1 cellular context compared by ENCODE assay signal in the genomic region with DNA sequence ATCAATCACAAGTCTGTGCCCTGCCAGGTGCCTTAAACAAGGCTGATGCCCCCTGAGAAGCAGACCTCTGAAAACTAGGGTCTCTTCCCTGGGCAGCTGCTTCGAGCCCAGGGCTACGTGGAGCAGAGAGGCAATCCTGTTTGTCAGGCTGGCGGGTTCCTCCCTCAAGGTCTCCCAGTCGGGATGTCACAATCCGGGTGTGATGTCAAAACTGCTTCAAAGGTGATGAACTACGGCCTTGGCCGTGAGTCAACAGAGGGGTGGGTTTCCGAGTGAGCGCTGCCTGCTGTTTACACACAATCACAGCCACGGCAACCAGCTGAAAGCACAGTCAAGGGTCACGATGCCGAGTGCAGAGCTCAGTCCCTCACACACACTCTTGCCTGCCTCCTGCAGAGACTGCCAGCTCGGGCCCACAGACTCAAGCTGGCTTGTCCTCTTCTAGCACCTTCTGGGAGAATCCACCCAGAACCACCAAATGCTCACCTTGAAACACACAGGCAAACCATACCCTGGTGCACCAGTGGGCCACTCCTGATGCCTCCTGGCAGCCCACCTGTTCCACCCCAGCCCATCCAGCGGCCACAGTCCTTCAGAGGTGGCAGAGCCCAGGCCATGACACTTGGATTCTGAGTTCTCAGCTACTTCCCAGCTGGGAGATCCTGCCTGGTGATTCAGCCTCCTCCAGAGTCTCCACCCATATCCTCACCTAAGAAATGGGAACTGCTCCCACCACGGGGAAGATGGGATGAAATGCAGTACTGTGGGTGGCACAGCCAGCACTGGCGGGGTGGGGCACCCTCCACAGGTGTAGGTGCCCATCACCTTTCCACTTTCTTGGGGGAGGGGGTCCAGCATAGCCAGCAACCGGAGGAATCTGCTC.
TF ChIP-seq lines count a peak whose summit lies in the region.

No MANE protein-coding gene starts in this region.

TF ChIP-seq in HepG2, 621 proteins besides CTCF, POLR2A, EP300 and RAD21 (continued from another document and continues in another):
- TF ChIP-seq, protein P1, sequence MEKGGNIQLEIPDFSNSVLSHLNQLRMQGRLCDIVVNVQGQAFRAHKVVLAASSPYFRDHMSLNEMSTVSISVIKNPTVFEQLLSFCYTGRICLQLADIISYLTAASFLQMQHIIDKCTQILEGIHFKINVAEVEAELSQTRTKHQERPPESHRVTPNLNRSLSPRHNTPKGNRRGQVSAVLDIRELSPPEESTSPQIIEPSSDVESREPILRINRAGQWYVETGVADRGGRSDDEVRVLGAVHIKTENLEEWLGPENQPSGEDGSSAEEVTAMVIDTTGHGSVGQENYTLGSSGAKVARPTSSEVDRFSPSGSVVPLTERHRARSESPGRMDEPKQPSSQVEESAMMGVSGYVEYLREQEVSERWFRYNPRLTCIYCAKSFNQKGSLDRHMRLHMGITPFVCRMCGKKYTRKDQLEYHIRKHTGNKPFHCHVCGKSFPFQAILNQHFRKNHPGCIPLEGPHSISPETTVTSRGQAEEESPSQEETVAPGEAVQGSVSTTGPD (CRISPR knock-in tag; IDR thresholded peaks at IDR 0.05): no peak
- TF ChIP-seq, protein P2, sequence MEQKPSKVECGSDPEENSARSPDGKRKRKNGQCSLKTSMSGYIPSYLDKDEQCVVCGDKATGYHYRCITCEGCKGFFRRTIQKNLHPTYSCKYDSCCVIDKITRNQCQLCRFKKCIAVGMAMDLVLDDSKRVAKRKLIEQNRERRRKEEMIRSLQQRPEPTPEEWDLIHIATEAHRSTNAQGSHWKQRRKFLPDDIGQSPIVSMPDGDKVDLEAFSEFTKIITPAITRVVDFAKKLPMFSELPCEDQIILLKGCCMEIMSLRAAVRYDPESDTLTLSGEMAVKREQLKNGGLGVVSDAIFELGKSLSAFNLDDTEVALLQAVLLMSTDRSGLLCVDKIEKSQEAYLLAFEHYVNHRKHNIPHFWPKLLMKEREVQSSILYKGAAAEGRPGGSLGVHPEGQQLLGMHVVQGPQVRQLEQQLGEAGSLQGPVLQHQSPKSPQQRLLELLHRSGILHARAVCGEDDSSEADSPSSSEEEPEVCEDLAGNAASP (CRISPR knock-in tag; IDR thresholded peaks at IDR 0.05; ENCODE audit: borderline replicate concordance): peak; percentile 96
- TF ChIP-seq POLR2G (IDR thresholded peaks at IDR 0.05; ENCODE audit: low read depth, low read length): peak; percentile 51; the same call in 1 of the 2 replicates
- peak; percentile 83; the same call in 1 of the 2 replicates for TF ChIP-seq ZNF460 (CRISPR knock-in tag; IDR thresholded peaks at IDR 0.05; ENCODE audit: borderline replicate concordance)
- 0 out of 2 replicates have a peak, but pooled peaks have one; percentile 23 for TF ChIP-seq ZNF850 (CRISPR knock-in tag; conservative IDR thresholded peaks at IDR 0.05)
- TF ChIP-seq, protein P3, sequence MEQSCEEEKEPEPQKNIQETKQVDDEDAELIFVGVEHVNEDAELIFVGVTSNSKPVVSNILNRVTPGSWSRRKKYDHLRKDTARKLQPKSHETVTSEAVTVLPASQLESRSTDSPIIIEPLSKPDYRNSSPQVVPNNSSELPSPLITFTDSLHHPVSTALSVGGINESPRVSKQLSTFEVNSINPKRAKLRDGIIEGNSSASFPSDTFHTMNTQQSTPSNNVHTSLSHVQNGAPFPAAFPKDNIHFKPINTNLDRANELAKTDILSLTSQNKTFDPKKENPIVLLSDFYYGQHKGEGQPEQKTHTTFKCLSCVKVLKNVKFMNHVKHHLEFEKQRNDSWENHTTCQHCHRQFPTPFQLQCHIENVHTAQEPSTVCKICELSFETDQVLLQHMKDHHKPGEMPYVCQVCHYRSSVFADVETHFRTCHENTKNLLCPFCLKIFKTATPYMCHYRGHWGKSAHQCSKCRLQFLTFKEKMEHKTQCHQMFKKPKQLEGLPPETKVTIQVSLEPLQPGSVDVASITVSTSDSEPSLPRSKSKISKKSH (CRISPR knock-in tag; IDR thresholded peaks at IDR 0.05; ENCODE audit: borderline replicate concordance): peak; percentile 88; the same call in 1 of the 2 replicates
- TF ChIP-seq HDAC1 (CRISPR knock-in tag; IDR thresholded peaks at IDR 0.05): peak; percentile 100
- TF ChIP-seq GPN1 (CRISPR knock-in tag; IDR thresholded peaks at IDR 0.05; ENCODE audit: borderline replicate concordance): no peak
- no peak for TF ChIP-seq STAT5B (CRISPR knock-in tag; IDR thresholded peaks at IDR 0.05)
- TF ChIP-seq ZFX (CRISPR knock-in tag; IDR thresholded peaks at IDR 0.05; ENCODE audit: low read depth): peak; percentile 81
- TF ChIP-seq ZEB1 (IDR thresholded peaks at IDR 0.05; ENCODE audit: insufficient replicate concordance, low read depth): no peak
- TF ChIP-seq ZNF30 (CRISPR knock-in tag; IDR thresholded peaks at IDR 0.05): no peak
- peak; percentile 98 for TF ChIP-seq ZBTB38 (CRISPR knock-in tag; IDR thresholded peaks at IDR 0.05)
- TF ChIP-seq, protein P4, sequence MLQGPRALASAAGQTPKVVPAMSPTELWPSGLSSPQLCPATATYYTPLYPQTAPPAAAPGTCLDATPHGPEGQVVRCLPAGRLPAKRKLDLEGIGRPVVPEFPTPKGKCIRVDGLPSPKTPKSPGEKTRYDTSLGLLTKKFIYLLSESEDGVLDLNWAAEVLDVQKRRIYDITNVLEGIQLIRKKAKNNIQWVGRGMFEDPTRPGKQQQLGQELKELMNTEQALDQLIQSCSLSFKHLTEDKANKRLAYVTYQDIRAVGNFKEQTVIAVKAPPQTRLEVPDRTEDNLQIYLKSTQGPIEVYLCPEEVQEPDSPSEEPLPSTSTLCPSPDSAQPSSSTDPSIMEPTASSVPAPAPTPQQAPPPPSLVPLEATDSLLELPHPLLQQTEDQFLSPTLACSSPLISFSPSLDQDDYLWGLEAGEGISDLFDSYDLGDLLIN (CRISPR knock-in tag; IDR thresholded peaks at IDR 0.05; ENCODE audit: borderline replicate concordance): no peak
- TF ChIP-seq, protein P5, sequence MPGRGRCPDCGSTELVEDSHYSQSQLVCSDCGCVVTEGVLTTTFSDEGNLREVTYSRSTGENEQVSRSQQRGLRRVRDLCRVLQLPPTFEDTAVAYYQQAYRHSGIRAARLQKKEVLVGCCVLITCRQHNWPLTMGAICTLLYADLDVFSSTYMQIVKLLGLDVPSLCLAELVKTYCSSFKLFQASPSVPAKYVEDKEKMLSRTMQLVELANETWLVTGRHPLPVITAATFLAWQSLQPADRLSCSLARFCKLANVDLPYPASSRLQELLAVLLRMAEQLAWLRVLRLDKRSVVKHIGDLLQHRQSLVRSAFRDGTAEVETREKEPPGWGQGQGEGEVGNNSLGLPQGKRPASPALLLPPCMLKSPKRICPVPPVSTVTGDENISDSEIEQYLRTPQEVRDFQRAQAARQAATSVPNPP (CRISPR knock-in tag; IDR thresholded peaks at IDR 0.05): no peak; the same call in 1 of the 2 replicates
- TF ChIP-seq KDM1A (CRISPR knock-in tag; IDR thresholded peaks at IDR 0.05): peak; percentile 98
- no peak for TF ChIP-seq ZNF75D (CRISPR knock-in tag; IDR thresholded peaks at IDR 0.05; ENCODE audit: borderline replicate concordance)
- no peak for TF ChIP-seq FIP1L1 (IDR thresholded peaks at IDR 0.05; ENCODE audit: borderline replicate concordance, insufficient read depth, low read depth, low read length)
- peak; percentile 63; the same call in 1 of the 2 replicates for TF ChIP-seq ZNF224 (CRISPR knock-in tag; IDR thresholded peaks at IDR 0.05)
- TF ChIP-seq PPARG (CRISPR knock-in tag; conservative IDR thresholded peaks at IDR 0.05): peak; percentile 99
- TF ChIP-seq, protein P6, sequence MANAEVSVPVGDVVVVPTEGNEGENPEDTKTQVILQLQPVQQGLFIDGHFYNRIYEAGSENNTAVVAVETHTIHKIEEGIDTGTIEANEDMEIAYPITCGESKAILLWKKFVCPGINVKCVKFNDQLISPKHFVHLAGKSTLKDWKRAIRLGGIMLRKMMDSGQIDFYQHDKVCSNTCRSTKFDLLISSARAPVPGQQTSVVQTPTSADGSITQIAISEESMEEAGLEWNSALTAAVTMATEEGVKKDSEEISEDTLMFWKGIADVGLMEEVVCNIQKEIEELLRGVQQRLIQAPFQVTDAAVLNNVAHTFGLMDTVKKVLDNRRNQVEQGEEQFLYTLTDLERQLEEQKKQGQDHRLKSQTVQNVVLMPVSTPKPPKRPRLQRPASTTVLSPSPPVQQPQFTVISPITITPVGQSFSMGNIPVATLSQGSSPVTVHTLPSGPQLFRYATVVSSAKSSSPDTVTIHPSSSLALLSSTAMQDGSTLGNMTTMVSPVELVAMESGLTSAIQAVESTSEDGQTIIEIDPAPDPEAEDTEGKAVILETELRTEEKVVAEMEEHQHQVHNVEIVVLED (CRISPR knock-in tag; IDR thresholded peaks at IDR 0.05; ENCODE audit: borderline replicate concordance): peak; percentile 87
- TF ChIP-seq, protein P7, sequence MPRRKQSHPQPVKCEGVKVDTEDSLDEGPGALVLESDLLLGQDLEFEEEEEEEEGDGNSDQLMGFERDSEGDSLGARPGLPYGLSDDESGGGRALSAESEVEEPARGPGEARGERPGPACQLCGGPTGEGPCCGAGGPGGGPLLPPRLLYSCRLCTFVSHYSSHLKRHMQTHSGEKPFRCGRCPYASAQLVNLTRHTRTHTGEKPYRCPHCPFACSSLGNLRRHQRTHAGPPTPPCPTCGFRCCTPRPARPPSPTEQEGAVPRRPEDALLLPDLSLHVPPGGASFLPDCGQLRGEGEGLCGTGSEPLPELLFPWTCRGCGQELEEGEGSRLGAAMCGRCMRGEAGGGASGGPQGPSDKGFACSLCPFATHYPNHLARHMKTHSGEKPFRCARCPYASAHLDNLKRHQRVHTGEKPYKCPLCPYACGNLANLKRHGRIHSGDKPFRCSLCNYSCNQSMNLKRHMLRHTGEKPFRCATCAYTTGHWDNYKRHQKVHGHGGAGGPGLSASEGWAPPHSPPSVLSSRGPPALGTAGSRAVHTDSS (CRISPR knock-in tag; conservative IDR thresholded peaks at IDR 0.05): no peak
- peak; percentile 99 for TF ChIP-seq RCOR2 (CRISPR knock-in tag; IDR thresholded peaks at IDR 0.05)
- TF ChIP-seq, protein P8, sequence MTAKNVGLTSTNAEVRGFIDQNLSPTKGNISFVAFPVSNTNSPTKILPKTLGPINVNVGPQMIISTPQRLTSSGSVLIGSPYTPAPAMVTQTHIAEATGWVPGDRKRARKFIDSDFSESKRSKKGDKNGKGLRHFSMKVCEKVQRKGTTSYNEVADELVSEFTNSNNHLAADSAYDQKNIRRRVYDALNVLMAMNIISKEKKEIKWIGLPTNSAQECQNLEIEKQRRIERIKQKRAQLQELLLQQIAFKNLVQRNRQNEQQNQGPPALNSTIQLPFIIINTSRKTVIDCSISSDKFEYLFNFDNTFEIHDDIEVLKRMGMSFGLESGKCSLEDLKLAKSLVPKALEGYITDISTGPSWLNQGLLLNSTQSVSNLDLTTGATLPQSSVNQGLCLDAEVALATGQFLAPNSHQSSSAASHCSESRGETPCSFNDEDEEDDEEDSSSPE (CRISPR knock-in tag; IDR thresholded peaks at IDR 0.05): peak; percentile 87
- TF ChIP-seq GABPB1 (CRISPR knock-in tag; IDR thresholded peaks at IDR 0.05): peak; percentile 84
- TF ChIP-seq HHEX (CRISPR knock-in tag; IDR thresholded peaks at IDR 0.05): peak; percentile 73
- TF ChIP-seq ZSCAN9 (CRISPR knock-in tag; IDR thresholded peaks at IDR 0.05; ENCODE audit: borderline replicate concordance): peak; percentile 97; the same call in 1 of the 2 replicates
- TF ChIP-seq ZNF550 (CRISPR knock-in tag; IDR thresholded peaks at IDR 0.05; ENCODE audit: borderline replicate concordance): no peak
- TF ChIP-seq ZNF333 (CRISPR knock-in tag; IDR thresholded peaks at IDR 0.05; ENCODE audit: borderline replicate concordance): peak; percentile 87
- no peak for TF ChIP-seq KLF15 (CRISPR knock-in tag; IDR thresholded peaks at IDR 0.05; ENCODE audit: borderline replicate concordance)
- TF ChIP-seq, protein P9, sequence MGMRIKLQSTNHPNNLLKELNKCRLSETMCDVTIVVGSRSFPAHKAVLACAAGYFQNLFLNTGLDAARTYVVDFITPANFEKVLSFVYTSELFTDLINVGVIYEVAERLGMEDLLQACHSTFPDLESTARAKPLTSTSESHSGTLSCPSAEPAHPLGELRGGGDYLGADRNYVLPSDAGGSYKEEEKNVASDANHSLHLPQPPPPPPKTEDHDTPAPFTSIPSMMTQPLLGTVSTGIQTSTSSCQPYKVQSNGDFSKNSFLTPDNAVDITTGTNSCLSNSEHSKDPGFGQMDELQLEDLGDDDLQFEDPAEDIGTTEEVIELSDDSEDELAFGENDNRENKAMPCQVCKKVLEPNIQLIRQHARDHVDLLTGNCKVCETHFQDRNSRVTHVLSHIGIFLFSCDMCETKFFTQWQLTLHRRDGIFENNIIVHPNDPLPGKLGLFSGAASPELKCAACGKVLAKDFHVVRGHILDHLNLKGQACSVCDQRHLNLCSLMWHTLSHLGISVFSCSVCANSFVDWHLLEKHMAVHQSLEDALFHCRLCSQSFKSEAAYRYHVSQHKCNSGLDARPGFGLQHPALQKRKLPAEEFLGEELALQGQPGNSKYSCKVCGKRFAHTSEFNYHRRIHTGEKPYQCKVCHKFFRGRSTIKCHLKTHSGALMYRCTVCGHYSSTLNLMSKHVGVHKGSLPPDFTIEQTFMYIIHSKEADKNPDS (CRISPR knock-in tag; IDR thresholded peaks at IDR 0.05): 0 out of 2 replicates have a peak, but pooled peaks have one; percentile 90
- peak; percentile 98 for TF ChIP-seq CEBPG (CRISPR knock-in tag; IDR thresholded peaks at IDR 0.05)
- TF ChIP-seq GABPA (IDR thresholded peaks at IDR 0.05; ENCODE audit: low read depth, low read length): no peak
- TF ChIP-seq GABPA (CRISPR knock-in tag; IDR thresholded peaks at IDR 0.05; ENCODE audit: low read depth): peak; percentile 81
- TF ChIP-seq, protein P10, sequence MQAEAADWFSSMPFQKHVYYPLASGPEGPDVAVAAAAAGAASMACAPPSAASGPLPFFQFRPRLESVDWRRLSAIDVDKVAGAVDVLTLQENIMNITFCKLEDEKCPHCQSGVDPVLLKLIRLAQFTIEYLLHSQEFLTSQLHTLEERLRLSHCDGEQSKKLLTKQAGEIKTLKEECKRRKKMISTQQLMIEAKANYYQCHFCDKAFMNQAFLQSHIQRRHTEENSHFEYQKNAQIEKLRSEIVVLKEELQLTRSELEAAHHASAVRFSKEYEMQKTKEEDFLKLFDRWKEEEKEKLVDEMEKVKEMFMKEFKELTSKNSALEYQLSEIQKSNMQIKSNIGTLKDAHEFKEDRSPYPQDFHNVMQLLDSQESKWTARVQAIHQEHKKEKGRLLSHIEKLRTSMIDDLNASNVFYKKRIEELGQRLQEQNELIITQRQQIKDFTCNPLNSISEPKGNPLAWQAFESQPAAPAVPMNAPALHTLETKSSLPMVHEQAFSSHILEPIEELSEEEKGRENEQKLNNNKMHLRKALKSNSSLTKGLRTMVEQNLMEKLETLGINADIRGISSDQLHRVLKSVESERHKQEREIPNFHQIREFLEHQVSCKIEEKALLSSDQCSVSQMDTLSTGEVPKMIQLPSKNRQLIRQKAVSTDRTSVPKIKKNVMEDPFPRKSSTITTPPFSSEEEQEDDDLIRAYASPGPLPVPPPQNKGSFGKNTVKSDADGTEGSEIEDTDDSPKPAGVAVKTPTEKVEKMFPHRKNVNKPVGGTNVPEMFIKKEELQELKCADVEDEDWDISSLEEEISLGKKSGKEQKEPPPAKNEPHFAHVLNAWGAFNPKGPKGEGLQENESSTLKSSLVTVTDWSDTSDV (CRISPR knock-in tag; IDR thresholded peaks at IDR 0.05): no peak
- peak; percentile 98 for TF ChIP-seq MEF2D (CRISPR knock-in tag; IDR thresholded peaks at IDR 0.05)
- peak; percentile 93 for TF ChIP-seq ZFP1 (CRISPR knock-in tag; IDR thresholded peaks at IDR 0.05)
- no peak for TF ChIP-seq PAF1 (CRISPR knock-in tag; IDR thresholded peaks at IDR 0.05)
- peak; percentile 98 for TF ChIP-seq FOXK2 (IDR thresholded peaks at IDR 0.05)
- TF ChIP-seq, protein P11, sequence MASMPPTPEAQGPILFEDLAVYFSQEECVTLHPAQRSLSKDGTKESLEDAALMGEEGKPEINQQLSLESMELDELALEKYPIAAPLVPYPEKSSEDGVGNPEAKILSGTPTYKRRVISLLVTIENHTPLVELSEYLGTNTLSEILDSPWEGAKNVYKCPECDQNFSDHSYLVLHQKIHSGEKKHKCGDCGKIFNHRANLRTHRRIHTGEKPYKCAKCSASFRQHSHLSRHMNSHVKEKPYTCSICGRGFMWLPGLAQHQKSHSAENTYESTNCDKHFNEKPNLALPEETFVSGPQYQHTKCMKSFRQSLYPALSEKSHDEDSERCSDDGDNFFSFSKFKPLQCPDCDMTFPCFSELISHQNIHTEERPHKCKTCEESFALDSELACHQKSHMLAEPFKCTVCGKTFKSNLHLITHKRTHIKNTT (CRISPR knock-in tag; IDR thresholded peaks at IDR 0.05): no peak
